Comparison of ENCODE assay signal across 22 cellular contexts in the genomic region with DNA sequence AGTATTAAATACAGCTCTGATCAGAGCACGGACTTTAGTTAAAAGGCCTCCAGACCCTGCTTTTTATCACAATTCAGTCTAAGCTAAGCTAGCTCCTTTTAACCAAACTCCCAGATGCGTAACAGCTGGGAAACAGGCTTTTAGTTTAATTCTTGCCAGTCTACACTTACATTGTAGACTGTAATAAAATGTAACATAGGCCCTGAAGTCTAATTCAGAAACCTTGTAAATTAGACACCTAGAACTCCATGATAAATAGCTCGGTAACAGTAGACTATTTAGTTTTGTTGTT.
"Had no signal": no experiment of that assay in that cellular context is flagged by ENCODE, and none has a peak within 500 bp of the region (broad histone marks: within the 10 kb centered on the region; RNA-seq: fewer than 3 reads in every experiment).

No MANE protein-coding gene starts in this region.

- H3K9me3 Mint-ChIP-seq: effector memory CD8-positive, alpha-beta T cell; naive B cell; natural killer cell treated with Interleukin-12 subunit alpha and Interleukin-12 subunit beta and Interleukin-15 and Interleukin-18, amount 100 ng/mL, for 72 hours; neural crest cell; stimulated activated naive B cell treated with anti-CD40 and anti-IgM and Interleukin-4, amounts not matched to agents 10 μg/mL and 1 μg/mL and 100 μg/mL, for 72 hours; stimulated activated naive CD8-positive, alpha-beta T cell treated with anti-CD3 and anti-CD28 coated beads, Interleukin-15, Interleukin-2, amounts not matched to agents 100 ng/mL and 50 ng/mL, for 24 hours had no signal

- H3K9me3 ChIP-seq: gastroesophageal sphincter, heart left ventricle, left lung, lower lobe of right lung, neutrophil, pancreas, spleen, suprapubic skin, vagina had no signal

- H3K27ac ChIP-seq: coronary artery, gastroesophageal sphincter, left lung, lower lobe of right lung, neutrophil, pancreas, spleen, suprapubic skin, vagina had no signal

- H3K27ac Mint-ChIP-seq: effector memory CD8-positive, alpha-beta T cell; natural killer cell treated with Interleukin-12 subunit alpha and Interleukin-12 subunit beta and Interleukin-15 and Interleukin-18, amount 100 ng/mL, for 72 hours; stimulated activated naive B cell treated with anti-CD40 and anti-IgM and Interleukin-4, amounts not matched to agents 10 μg/mL and 1 μg/mL and 100 μg/mL, for 72 hours; stimulated activated naive CD8-positive, alpha-beta T cell treated with anti-CD3 and anti-CD28 coated beads, Interleukin-15, Interleukin-2, amounts not matched to agents 100 ng/mL and 50 ng/mL, for 24 hours had no signal

- H3K4me3 ChIP-seq: coronary artery, gastroesophageal sphincter, heart left ventricle, left lung, lower lobe of right lung, pancreas, spleen, suprapubic skin, vagina had no signal

- H3K36me3 ChIP-seq: lower lobe of right lung, pancreas, vagina had no signal

- H3K36me3 Mint-ChIP-seq: natural killer cell treated with Interleukin-12 subunit alpha and Interleukin-12 subunit beta and Interleukin-15 and Interleukin-18, amount 100 ng/mL, for 72 hours had no signal

- H3K4me1 Mint-ChIP-seq: neural crest cell had no signal

- DNase-seq: dermis blood vessel endothelial cell; effector memory CD8-positive, alpha-beta T cell; heart left ventricle; hippocampal formation; left cardiac atrium; left lung; lower lobe of right lung; naive B cell; pancreas; spleen; stimulated activated CD4-positive, alpha-beta T cell treated with anti-CD3 and anti-CD28 coated beads, Interleukin-4, amount 100 ng/mL, for 4 hours; stimulated activated naive B cell treated with anti-CD40 and anti-IgM and Interleukin-4, amounts not matched to agents 10 μg/mL and 1 μg/mL and 100 μg/mL, for 72 hours; trophoblast cell had no signal

- ATAC-seq: effector memory CD8-positive, alpha-beta T cell; gastroesophageal sphincter; left lung; lower lobe of right lung; natural killer cell treated with Interleukin-12 subunit alpha and Interleukin-12 subunit beta and Interleukin-15 and Interleukin-18, amount 100 ng/mL, for 72 hours; sciatic nerve; stimulated activated naive B cell treated with anti-CD40 and anti-IgM and Interleukin-4, amounts not matched to agents 10 μg/mL and 1 μg/mL and 100 μg/mL, for 72 hours had no signal

- H3K4me3 Mint-ChIP-seq: effector memory CD8-positive, alpha-beta T cell; naive B cell; natural killer cell treated with Interleukin-12 subunit alpha and Interleukin-12 subunit beta and Interleukin-15 and Interleukin-18, amount 100 ng/mL, for 72 hours; neural crest cell; stimulated activated naive B cell treated with anti-CD40 and anti-IgM and Interleukin-4, amounts not matched to agents 10 μg/mL and 1 μg/mL and 100 μg/mL, for 72 hours; stimulated activated naive CD8-positive, alpha-beta T cell treated with anti-CD3 and anti-CD28 coated beads, Interleukin-15, Interleukin-2, amounts not matched to agents 100 ng/mL and 50 ng/mL, for 24 hours had no signal

- H3K27me3 ChIP-seq: gastroesophageal sphincter, heart left ventricle, left lung, neutrophil, pancreas, spleen, suprapubic skin, vagina had no signal

- H3K4me1 ChIP-seq: left lung had no signal
